ENCODE assay signal across 1 cellular context in genomic region chr4:93346840-93347239, GRCh38.
TF ChIP-seq lines count a peak whose summit lies in the region.

No MANE protein-coding gene starts in this region.

TF ChIP-seq in GM23338, 12 proteins besides CTCF, POLR2A, EP300 and RAD21 (continued from another document):
- no peak for TF ChIP-seq ZNF462 (CRISPR knock-in tag; IDR thresholded peaks at IDR 0.05)
- no peak for TF ChIP-seq CREB1 (CRISPR knock-in tag; IDR thresholded peaks at IDR 0.05; ENCODE audit: low read depth)
- no peak for TF ChIP-seq NANOG (IDR thresholded peaks at IDR 0.05; ENCODE audit: borderline replicate concordance)
- no peak for TF ChIP-seq ZNF114 (CRISPR knock-in tag; IDR thresholded peaks at IDR 0.05)
- TF ChIP-seq REST (IDR thresholded peaks at IDR 0.05; ENCODE audit: unreplicated experiment): no peak
- no peak for TF ChIP-seq POLR2AphosphoS5 (IDR thresholded peaks at IDR 0.05; ENCODE audit: low read depth)
- no peak for TF ChIP-seq EZH2 (IDR thresholded peaks at IDR 0.05; ENCODE audit: low read depth, unreplicated experiment)
- no peak for TF ChIP-seq ETS1 (IDR thresholded peaks at IDR 0.05)
- no peak for TF ChIP-seq EZH2phosphoT487 (IDR thresholded peaks at IDR 0.05; ENCODE audit: unreplicated experiment)
- no peak for TF ChIP-seq STAT1 (IDR thresholded peaks at IDR 0.05; ENCODE audit: unreplicated experiment)
TF ChIP-seq in GM23338: peak in this region for 0.
